ENCODE assay signal across 11 cellular contexts in genomic region chr1:228274452-228275153, GRCh38.
A peak's percentile ranks its signal among the peaks of the same experiment; 100 is the strongest.
DNase-seq lines count a peak whose midpoint lies in the region; ATAC-seq and TF ChIP-seq lines count a peak whose summit lies in the region.
"Had no signal": no experiment of that assay in that cellular context is flagged by ENCODE, and none has a peak within 500 bp of the region (broad histone marks: within the 10 kb centered on the region; RNA-seq: fewer than 3 reads in every experiment).

No MANE protein-coding gene starts in this region.

- in situ Hi-C loops in mammary epithelial cell (cut with MboI; ENCODE audit: low sequenced_read_pairs in 2 of 2), result no loop called here

- no peak overlapping the region for H3K18ac ChIP-seq in mesendoderm (ENCODE audit: low read length)

- H3K27me3 ChIP-seq in mammary epithelial cell (ENCODE audit: insufficient read depth, low read length) (no peaks in the 10 kb centered on the region), mesendoderm (ENCODE audit: insufficient read depth, low read length, poor library complexity) (no peaks in the 10 kb centered on the region), thoracic aorta (replicated peaks; ENCODE audit: insufficient read depth) (no peaks in the 10 kb centered on the region)
- H3K27me3 ChIP-seq: heart left ventricle had no signal

- no peak overlapping the region for H3K56ac ChIP-seq in mesendoderm (ENCODE audit: low read length)

- no peak for TF ChIP-seq CTCF in MCF 10A (IDR thresholded peaks at IDR 0.05; ENCODE audit: unreplicated experiment)
- TF ChIP-seq CTCF in mammary epithelial cell (conservative IDR thresholded peaks at IDR 0.05 in 1 of 2, IDR thresholded peaks at IDR 0.05 in 1 of 2; ENCODE audit: extremely low read depth in 1 of 2, insufficient read depth in 1 of 2, low read depth in 1 of 2, low read length in 2 of 2), result no peak
- TF ChIP-seq CTCF in thoracic aorta (IDR thresholded peaks at IDR 0.05), result no peak

- POLR2A ChIA-PET in MCF 10A (lab: Yijun Ruan, JAX), result interaction anchor here (1.1 kb wide), 1 partner anchor 130 kb away, joined by 3 read pairs; no protein-coding TSS in a partner anchor

- no peak overlapping the region for H3K4ac ChIP-seq in mesendoderm (ENCODE audit: low read depth, low read length)

- H4K5ac ChIP-seq in mesendoderm (ENCODE audit: low read length), result no peak overlapping the region

- H3K9me3 ChIP-seq in mammary epithelial cell (replicated peaks; ENCODE audit: insufficient read depth, low read length) (no peaks in the 10 kb centered on the region), thoracic aorta (no peaks in the 10 kb centered on the region)
- H3K9me3 ChIP-seq: heart left ventricle had no signal

- H3K23ac ChIP-seq in mesendoderm (ENCODE audit: low read length), result no peak overlapping the region

- no TSS peak for BruUV-seq in MCF 10A (replicated peaks; lab: Mats Ljungman, UMichigan)
- no TSS peak for BruUV-seq in mammary epithelial cell (replicated peaks; lab: Mats Ljungman, UMichigan)

- H3K27me3 Mint-ChIP-seq in MCF 10A (ENCODE audit: insufficient read depth, unreplicated experiment), result no peaks in the 10 kb centered on the region
- no peaks in the 10 kb centered on the region for H3K27me3 Mint-ChIP-seq in activated T-helper 2 cell treated with anti-CD3 and anti-CD28 coated beads, Interferon-gamma antibody, Interleukin-2, Interleukin-4, amounts not matched to agents 10 μg/mL and 5 μg/mL and 100 μg/mL, durations not matched to agents 14 hours and 24 hours and 36 hours (ENCODE audit: low read depth)

- peak overlapping the region; percentile 64 for H3K4me3 Mint-ChIP-seq in MCF 10A (ENCODE audit: unreplicated experiment)
- peak overlapping the region; percentile 66 for H3K4me3 Mint-ChIP-seq in activated T-helper 2 cell treated with anti-CD3 and anti-CD28 coated beads, Interferon-gamma antibody, Interleukin-2, Interleukin-4, amounts not matched to agents 10 μg/mL and 5 μg/mL and 100 μg/mL, durations not matched to agents 14 hours and 24 hours and 36 hours (ENCODE audit: low read depth)

- DNase-seq in MCF 10A (ENCODE audit: unreplicated experiment) (no peak), mammary epithelial cell (no peak), mesendoderm (peak; percentile 13), thoracic aorta (ENCODE audit: low spot score) (no peak), Ammon's horn (ENCODE audit: low spot score) (no peak), NCI-H82 treated with DMSO at 0.1 percent for 48 hours (lab: John Stamatoyannopoulos, UW; ENCODE audit: unreplicated experiment) (no peak)
- DNase-seq in activated T-helper 2 cell treated with anti-CD3 and anti-CD28 coated beads, Interferon-gamma antibody, Interleukin-2, Interleukin-4, amounts not matched to agents 10 μg/mL and 5 μg/mL and 100 μg/mL, durations not matched to agents 14 hours and 24 hours and 36 hours (ENCODE audit: low spot score), result no peak
- DNase-seq: MV-4-11, PC-9 had no signal

- H3K4me2 ChIP-seq in mammary epithelial cell (ENCODE audit: insufficient read depth, low read depth, low read length) (no peak overlapping the region), mesendoderm (ENCODE audit: low read length) (no peak overlapping the region)
- H3K4me2 ChIP-seq: PC-9 had no signal

- no peaks in the 10 kb centered on the region for H3K79me2 ChIP-seq in mammary epithelial cell (ENCODE audit: insufficient read depth, low read length)
- no peaks in the 10 kb centered on the region for H3K79me2 ChIP-seq in mesendoderm (ENCODE audit: control insufficient read depth, insufficient read depth, low read length)

- ATAC-seq in thoracic aorta (ENCODE audit: insufficient number of reproducible peaks, low FRiP score, low read depth) (no peak), GM18858 (IDR thresholded peaks at IDR 0.05; ENCODE audit: unreplicated experiment) (no peak)

- no peak overlapping the region for H4K8ac ChIP-seq in mesendoderm (ENCODE audit: low read depth, low read length)

- dilution Hi-C loops in mammary epithelial cell (cut with HindIII; ENCODE audit: low sequenced_read_pairs), result no loop called here

- no peak overlapping the region for H2AFZ ChIP-seq in mammary epithelial cell (ENCODE audit: low read depth, low read length)
- H2AFZ ChIP-seq: PC-9 had no signal

- H4K20me1 ChIP-seq in mammary epithelial cell (ENCODE audit: insufficient read depth, low read length), result no peaks in the 10 kb centered on the region

- H3K27ac ChIP-seq in mammary epithelial cell (ENCODE audit: insufficient read depth, low read depth, low read length) (no peak overlapping the region), mesendoderm (ENCODE audit: low read depth, low read length) (no peak overlapping the region), thoracic aorta (no peak overlapping the region)
- H3K27ac ChIP-seq: PC-9 had no signal

- no peak overlapping the region for H2BK120ac ChIP-seq in mesendoderm (ENCODE audit: low read depth, low read length)

- H2BK5ac ChIP-seq in mesendoderm (ENCODE audit: low read length), result no peak overlapping the region

- CTCF ChIA-PET in MCF 10A (lab: Yijun Ruan, JAX), result no interaction called here
- CTCF ChIA-PET in mammary epithelial cell (lab: Charles Lee; ENCODE audit: low non-redundant PET), result no interaction called here

- H3K36me3 Mint-ChIP-seq in MCF 10A (ENCODE audit: insufficient read depth, unreplicated experiment), result peaks cover 7% of the 10 kb centered on the region
- H3K36me3 Mint-ChIP-seq in activated T-helper 2 cell treated with anti-CD3 and anti-CD28 coated beads, Interferon-gamma antibody, Interleukin-2, Interleukin-4, amounts not matched to agents 10 μg/mL and 5 μg/mL and 100 μg/mL, durations not matched to agents 14 hours and 24 hours and 36 hours (ENCODE audit: low read depth), result peaks cover 6% of the 10 kb centered on the region

- no peak overlapping the region for H3K4me3 ChIP-seq in mammary epithelial cell (replicated peaks in 1 of 3; ENCODE audit: insufficient read depth in 1 of 3, low read depth in 2 of 3, low read length in 3 of 3)
- H3K4me3 ChIP-seq in mesendoderm (ENCODE audit: low read length), result no peak overlapping the region
- peak overlapping the region; percentile 88 for H3K4me3 ChIP-seq in thoracic aorta
- H3K4me3 ChIP-seq: PC-9 had no signal

- no peak overlapping the region for H3K27ac Mint-ChIP-seq in MCF 10A (ENCODE audit: low read depth, unreplicated experiment)
- no peak overlapping the region for H3K27ac Mint-ChIP-seq in activated T-helper 2 cell treated with anti-CD3 and anti-CD28 coated beads, Interferon-gamma antibody, Interleukin-2, Interleukin-4, amounts not matched to agents 10 μg/mL and 5 μg/mL and 100 μg/mL, durations not matched to agents 14 hours and 24 hours and 36 hours

- H3K4me1 Mint-ChIP-seq in MCF 10A (ENCODE audit: insufficient read depth, unreplicated experiment), result no peaks in the 10 kb centered on the region
- H3K4me1 Mint-ChIP-seq in activated T-helper 2 cell treated with anti-CD3 and anti-CD28 coated beads, Interferon-gamma antibody, Interleukin-2, Interleukin-4, amounts not matched to agents 10 μg/mL and 5 μg/mL and 100 μg/mL, durations not matched to agents 14 hours and 24 hours and 36 hours (ENCODE audit: low read depth), result peaks cover 4% of the 10 kb centered on the region

- H3K4me1 ChIP-seq in mammary epithelial cell (ENCODE audit: insufficient read depth, low read length) (peaks cover 9% of the 10 kb centered on the region), mesendoderm (ENCODE audit: control insufficient read depth, low read depth, low read length) (peaks cover 2% of the 10 kb centered on the region), thoracic aorta (ENCODE audit: control insufficient read depth in 1 of 2, low read depth in 2 of 2) (peaks cover 3 to 16% of the 10 kb centered on the region in 2 donors)

- H3K36me3 ChIP-seq in mammary epithelial cell (ENCODE audit: insufficient read depth, low read length) (no peaks in the 10 kb centered on the region), mesendoderm (ENCODE audit: control insufficient read depth, insufficient read depth, low read length) (peaks cover 1% of the 10 kb centered on the region), thoracic aorta (no peaks in the 10 kb centered on the region)

- H3K9me3 Mint-ChIP-seq in MCF 10A (ENCODE audit: unreplicated experiment), result no peaks in the 10 kb centered on the region
- H3K9me3 Mint-ChIP-seq in activated T-helper 2 cell treated with anti-CD3 and anti-CD28 coated beads, Interferon-gamma antibody, Interleukin-2, Interleukin-4, amounts not matched to agents 10 μg/mL and 5 μg/mL and 100 μg/mL, durations not matched to agents 14 hours and 24 hours and 36 hours, result no peaks in the 10 kb centered on the region

- 95% methylated on average over 9 of the region's 25 CpGs for WGBS in mammary epithelial cell (ENCODE audit: low coverage, missing lambda C conversion rate)
- WGBS in mesendoderm (ENCODE audit: extremely low coverage, insufficient coverage, low lambda C conversion rate), result no CpG with 5 or more reads among the region's 25 CpGs

- intact Hi-C loops in MCF 10A (cut with micrococcal nuclease), result no loop called here
- intact Hi-C loops in mammary epithelial cell (cut with micrococcal nuclease), result no loop called here
- intact Hi-C loops in activated T-helper 2 cell treated with anti-CD3 and anti-CD28 coated beads, Interferon-gamma antibody, Interleukin-2, Interleukin-4, amounts not matched to agents 10 μg/mL and 5 μg/mL and 100 μg/mL, durations not matched to agents 14 hours and 24 hours and 36 hours (cut with micrococcal nuclease), result loop anchor here (1.0 kb wide), 1 partner anchor 61 kb away; no protein-coding TSS in a partner anchor

- H2AK5ac ChIP-seq in mesendoderm (ENCODE audit: low read length), result no peak overlapping the region

- no peak overlapping the region for H2BK15ac ChIP-seq in mesendoderm (replicated peaks; ENCODE audit: low read depth)

- no peak overlapping the region for H3K9ac ChIP-seq in mammary epithelial cell (ENCODE audit: insufficient read depth, low read length)
- no peak overlapping the region for H3K9ac ChIP-seq in mesendoderm (ENCODE audit: low read length)

- H3K79me1 ChIP-seq in mesendoderm (ENCODE audit: low read length), result no peaks in the 10 kb centered on the region
